25 cellular contexts compared by ENCODE assay signal in the genomic region with DNA sequence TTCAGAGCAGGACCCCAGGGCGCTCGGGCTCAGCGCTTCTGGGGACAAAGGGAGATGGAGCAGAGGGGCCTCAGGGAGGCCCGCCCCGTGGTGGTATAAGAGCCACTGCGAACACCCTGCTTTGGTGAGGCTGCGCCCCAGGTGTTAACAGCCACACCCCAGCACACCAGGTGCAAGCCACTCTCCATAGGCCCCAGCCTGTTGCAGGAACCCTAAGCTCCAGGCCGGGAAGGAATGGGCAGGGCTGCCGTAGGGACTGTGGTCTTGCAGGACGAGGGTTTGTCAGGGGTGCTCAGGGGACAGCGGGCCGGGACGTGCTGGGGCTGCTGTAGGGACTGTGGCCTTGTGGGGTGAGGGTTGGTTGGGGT. TPM values are rescaled to one million over a fixed set of nuclear protein-coding genes. Genes with fewer than 3 reads are reported as not detected.
"Had no signal": no experiment of that assay in that cellular context is flagged by ENCODE, and none has a peak within 500 bp of the region (broad histone marks: within the 10 kb centered on the region; RNA-seq: fewer than 3 reads in every experiment).

No MANE protein-coding gene starts in this region.

- H3K27ac Mint-ChIP-seq: memory B cell; naive thymus-derived CD8-positive, alpha-beta T cell; nephron; stimulated activated naive B cell treated with anti-CD40 and anti-IgM and Interleukin-4, amounts not matched to agents 10 μg/mL and 1 μg/mL and 100 μg/mL, for 72 hours had no signal

- ATAC-seq: stimulated activated naive CD8-positive, alpha-beta T cell treated with anti-CD3 and anti-CD28 coated beads, Interleukin-15, Interleukin-2, amounts not matched to agents 100 U/mL and 50 U/mL, for 24 hours had no signal

- H3K36me3 Mint-ChIP-seq: memory B cell had no signal

- H3K27me3 ChIP-seq: hepatocyte, testis had no signal

- H3K4me2 ChIP-seq: hepatocyte had no signal

- H3K4me1 ChIP-seq: parathyroid adenoma, psoas muscle, testis, upper lobe of left lung had no signal

- H3K9me3 ChIP-seq: neutrophil, psoas muscle, sigmoid colon, testis, thyroid gland, transverse colon had no signal

- H3K79me2 ChIP-seq: hepatocyte, parathyroid adenoma had no signal

- H2AFZ ChIP-seq: hepatocyte, parathyroid adenoma had no signal

- H3K36me3 ChIP-seq: left ventricle myocardium inferior, neutrophil, sigmoid colon, stomach, thyroid gland, transverse colon, upper lobe of left lung had no signal

- H3K27ac ChIP-seq: hepatocyte, left ventricle myocardium inferior, neutrophil, parathyroid adenoma, psoas muscle, sigmoid colon, stomach, testis, thyroid gland, transverse colon, upper lobe of left lung had no signal

- H3K9ac ChIP-seq: parathyroid adenoma had no signal

- H3K4me3 Mint-ChIP-seq: memory B cell; naive thymus-derived CD8-positive, alpha-beta T cell; nephron; neural crest cell; stimulated activated naive B cell treated with anti-CD40 and anti-IgM and Interleukin-4, amounts not matched to agents 10 μg/mL and 1 μg/mL and 100 μg/mL, for 72 hours had no signal

- H3K4me3 ChIP-seq: hepatocyte, left ventricle myocardium inferior, psoas muscle, sigmoid colon, stomach, testis, thyroid gland, transverse colon, upper lobe of left lung had no signal

- DNase-seq: sigmoid colon; stimulated activated naive B cell treated with anti-CD40 and anti-IgM and Interleukin-4, amounts not matched to agents 10 μg/mL and 1 μg/mL and 100 μg/mL, for 72 hours had no signal

- H3K4me1 Mint-ChIP-seq: memory B cell; neural crest cell; stimulated activated naive B cell treated with anti-CD40 and anti-IgM and Interleukin-4, amounts not matched to agents 10 μg/mL and 1 μg/mL and 100 μg/mL, for 72 hours had no signal

RNA-seq across cellular contexts. Expression of a gene that starts 17.0 kb away (rescaled TPM):
- total RNA-seq: kidney epithelial cell; mesenteric fat pad; naive thymus-derived CD8-positive, alpha-beta T cell; neural crest cell; osteocyte; posterior vena cava; sigmoid colon; stomach; thyroid gland; transverse colon; upper lobe of left lung had no signal
- polyA plus RNA-seq: naive thymus-derived CD8-positive, alpha-beta T cell had no signal

RNA-seq across cellular contexts. Expression of a gene that starts 40.5 kb away (rescaled TPM):
- total RNA-seq: hepatocyte; kidney epithelial cell; left ventricle myocardium inferior; lower leg skin; lung microvascular endothelial cell; mesenteric fat pad; mucosa of gallbladder; naive thymus-derived CD8-positive, alpha-beta T cell; occipital lobe; osteocyte; posterior vena cava; psoas muscle; sigmoid colon; stomach; thyroid gland; transverse colon had no signal
- polyA plus RNA-seq: hepatocyte; naive thymus-derived CD8-positive, alpha-beta T cell; psoas muscle; sigmoid colon; stomach had no signal
